1 cellular context compared by ENCODE assay signal in genomic region chr20:43514062-43514971, GRCh38.
A peak's percentile ranks its signal among the peaks of the same experiment; 100 is the strongest.
TF ChIP-seq lines count a peak whose summit lies in the region.

No MANE protein-coding gene starts in this region.

TF ChIP-seq in HepG2, 621 proteins besides CTCF, POLR2A, EP300 and RAD21 (continued from another document and continues in another):
- TF ChIP-seq ZNF674 (CRISPR knock-in tag; IDR thresholded peaks at IDR 0.05; ENCODE audit: low read depth) (no peak), TERF1 (CRISPR knock-in tag; IDR thresholded peaks at IDR 0.05) (no peak), SALL1 (CRISPR knock-in tag; IDR thresholded peaks at IDR 0.05) (peak; percentile 67), HINFP (CRISPR knock-in tag; IDR thresholded peaks at IDR 0.05; ENCODE audit: low read depth) (no peak), JUNB (CRISPR knock-in tag; IDR thresholded peaks at IDR 0.05; ENCODE audit: borderline replicate concordance) (no peak), ZFP36L1 (CRISPR knock-in tag; IDR thresholded peaks at IDR 0.05) (no peak), NR2F2 (IDR thresholded peaks at IDR 0.05; ENCODE audit: borderline replicate concordance, low read depth) (no peak; the same call in 1 of the 2 replicates), THAP11 (CRISPR knock-in tag; IDR thresholded peaks at IDR 0.05) (peak; percentile 75), ZNF124 (CRISPR knock-in tag; IDR thresholded peaks at IDR 0.05) (peak; percentile 42; the same call in 1 of the 2 replicates), ZNF629 (CRISPR knock-in tag; conservative IDR thresholded peaks at IDR 0.05) (no peak), ZNF431 (CRISPR knock-in tag; IDR thresholded peaks at IDR 0.05; ENCODE audit: borderline replicate concordance, low read depth) (no peak), ZNF792 (CRISPR knock-in tag; IDR thresholded peaks at IDR 0.05) (0 out of 2 replicates have a peak, but pooled peaks have one; percentile 22), ZNF7 (CRISPR knock-in tag; IDR thresholded peaks at IDR 0.05) (no peak), RCOR2 (CRISPR knock-in tag; IDR thresholded peaks at IDR 0.05) (no peak), NONO (IDR thresholded peaks at IDR 0.05) (no peak), NONO (CRISPR knock-in tag; conservative IDR thresholded peaks at IDR 0.05) (peak; percentile 64), ZNF142 (CRISPR knock-in tag; IDR thresholded peaks at IDR 0.05) (no peak), RNF2 (conservative IDR thresholded peaks at IDR 0.05; ENCODE audit: low read depth) (no peak), REPIN1 (CRISPR knock-in tag; IDR thresholded peaks at IDR 0.05; ENCODE audit: borderline replicate concordance, low read depth) (peak; percentile 74; the same call in 1 of the 2 replicates), ZNF264 (CRISPR knock-in tag; IDR thresholded peaks at IDR 0.05) (no peak), TRIM24 (CRISPR knock-in tag; IDR thresholded peaks at IDR 0.05) (no peak), SMAD3 (CRISPR knock-in tag; IDR thresholded peaks at IDR 0.05) (peak; percentile 9; the same call in 1 of the 2 replicates), ZNF75D (CRISPR knock-in tag; IDR thresholded peaks at IDR 0.05; ENCODE audit: borderline replicate concordance) (no peak), ZNF296 (CRISPR knock-in tag; conservative IDR thresholded peaks at IDR 0.05) (0 out of 2 replicates have a peak, but pooled peaks have one; percentile 12), ARNT2 (CRISPR knock-in tag; IDR thresholded peaks at IDR 0.05; ENCODE audit: low read depth) (0 out of 2 replicates have a peak, but pooled peaks have one; percentile 77), ZKSCAN1 (IDR thresholded peaks at IDR 0.05; ENCODE audit: low read length) (no peak), ASH2L (IDR thresholded peaks at IDR 0.05; ENCODE audit: insufficient read length, low read depth, low read length) (peak; percentile 66), ZNF20 (CRISPR knock-in tag; IDR thresholded peaks at IDR 0.05) (no peak), ZNF597 (CRISPR knock-in tag; IDR thresholded peaks at IDR 0.05) (peak; percentile 35; the same call in 1 of the 2 replicates), HIC2 (CRISPR knock-in tag; IDR thresholded peaks at IDR 0.05; ENCODE audit: low read depth) (peak; percentile 68; the same call in 1 of the 2 replicates), KDM4B (CRISPR knock-in tag; IDR thresholded peaks at IDR 0.05) (0 out of 2 replicates have a peak, but pooled peaks have one; percentile 16), NFAT5 (CRISPR knock-in tag; IDR thresholded peaks at IDR 0.05) (no peak; the same call in 1 of the 2 replicates), ZNF775 (CRISPR knock-in tag; IDR thresholded peaks at IDR 0.05; ENCODE audit: borderline replicate concordance) (no peak), ZNF205 (CRISPR knock-in tag; IDR thresholded peaks at IDR 0.05) (no peak), ZBTB1 (CRISPR knock-in tag; IDR thresholded peaks at IDR 0.05; ENCODE audit: borderline replicate concordance) (no peak), IRF1 (CRISPR knock-in tag; IDR thresholded peaks at IDR 0.05; ENCODE audit: low read depth) (no peak), KLF15 (CRISPR knock-in tag; IDR thresholded peaks at IDR 0.05; ENCODE audit: borderline replicate concordance) (peak; percentile 75; the same call in 1 of the 2 replicates), SOX13 (IDR thresholded peaks at IDR 0.05) (no peak), SOX13 (CRISPR knock-in tag; conservative IDR thresholded peaks at IDR 0.05 in 1 of 2, IDR thresholded peaks at IDR 0.05 in 1 of 2) (no peak; a peak in 1 of 4 replicates), PPARG (CRISPR knock-in tag; conservative IDR thresholded peaks at IDR 0.05) (no peak), MATR3 (CRISPR knock-in tag; IDR thresholded peaks at IDR 0.05) (no peak), TRAFD1 (CRISPR knock-in tag; IDR thresholded peaks at IDR 0.05; ENCODE audit: borderline replicate concordance) (peak; percentile 54; the same call in 1 of the 2 replicates), ATF1 (CRISPR knock-in tag; IDR thresholded peaks at IDR 0.05) (no peak), IKZF1 (IDR thresholded peaks at IDR 0.05) (no peak), ZNF331 (CRISPR knock-in tag; IDR thresholded peaks at IDR 0.05) (no peak; the same call in 1 of the 2 replicates), SCMH1 (CRISPR knock-in tag; IDR thresholded peaks at IDR 0.05; ENCODE audit: borderline replicate concordance) (no peak), ZNF572 (CRISPR knock-in tag; IDR thresholded peaks at IDR 0.05) (no peak), SAP130 (CRISPR knock-in tag; IDR thresholded peaks at IDR 0.05; ENCODE audit: low read depth) (peak; percentile 75), GATA4 (IDR thresholded peaks at IDR 0.05; ENCODE audit: borderline replicate concordance, low read depth) (no peak), ZNF121 (CRISPR knock-in tag; IDR thresholded peaks at IDR 0.05) (peak; percentile 93)
